Comparison of ENCODE assay signal across 8 cellular contexts in the genomic region with DNA sequence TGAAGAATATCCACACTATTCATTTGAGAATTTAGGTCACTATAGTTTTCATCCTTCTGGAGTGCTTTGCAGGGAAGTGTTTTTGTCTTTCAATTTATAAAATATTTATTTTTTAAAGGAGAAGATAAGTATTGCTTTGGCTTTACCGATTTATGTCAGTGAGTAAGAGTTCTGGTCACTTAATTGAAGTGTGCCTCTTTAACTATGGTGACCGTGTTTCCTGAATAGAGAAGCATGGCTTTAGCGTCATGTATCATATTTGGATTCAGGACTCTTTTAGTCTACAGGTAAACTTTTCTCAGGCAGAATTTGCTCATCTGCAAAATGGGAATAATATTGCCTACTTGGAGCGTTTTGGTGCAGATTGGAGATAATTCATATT. TPM values are rescaled to one million over a fixed set of nuclear protein-coding genes. Genes with fewer than 3 reads are reported as not detected.
DNase-seq lines count a peak whose midpoint lies in the region; ATAC-seq, FAIRE-seq and TF ChIP-seq lines count a peak whose summit lies in the region.

No MANE protein-coding gene starts in this region.

- peaks cover 6% of the 10 kb centered on the region for H3K36me3 Mint-ChIP-seq in mesothelial cell of epicardium

- no peaks in the 10 kb centered on the region for H3K9me3 Mint-ChIP-seq in mesothelial cell of epicardium

- no peak for TF ChIP-seq POLR2A in GM12878 (IDR thresholded peaks at IDR 0.05; ENCODE audit: low read depth, low read length)

- peak overlapping the region; percentile 87 to 96 (median 92) for H3K9ac ChIP-seq in BLaER1 treated with 17β-estradiol and CSF1 and Interleukin-3, amounts not matched to agents 10 nM and 100 nM
- H3K9ac ChIP-seq in GM12878 (ENCODE audit: control insufficient read depth, insufficient read depth, low read length): peak overlapping the region; percentile 90

- peaks cover 33% of the 10 kb centered on the region for H3K79me2 ChIP-seq in GM12878 (ENCODE audit: control insufficient read depth, insufficient read depth, low read length)

- no peaks in the 10 kb centered on the region for H3K27me3 ChIP-seq in BLaER1 treated with 17β-estradiol and CSF1 and Interleukin-3, amounts not matched to agents 10 nM and 100 nM
- H3K27me3 ChIP-seq in GM12878 (replicated peaks in 1 of 2; ENCODE audit: control insufficient read depth in 2 of 2, insufficient read depth in 2 of 2, low read length in 1 of 2): no peaks in the 10 kb centered on the region

- peak overlapping the region; percentile 99 for H3K27ac Mint-ChIP-seq in mesothelial cell of epicardium

- ATAC-seq in HG02981 (IDR thresholded peaks at IDR 0.05; ENCODE audit: unreplicated experiment): peak; percentile 9
- ATAC-seq in GM12878: peak; percentile 8; the same call in 2 of the 3 replicates
- no peak for ATAC-seq in GM18907 (IDR thresholded peaks at IDR 0.05; ENCODE audit: unreplicated experiment)
- no peak for ATAC-seq in HG03095 (IDR thresholded peaks at IDR 0.05; ENCODE audit: unreplicated experiment)

- intact Hi-C loops in GM12878 (cut with micrococcal nuclease; ENCODE audit: unreplicated experiment): no loop called here

- H3K9me3 ChIP-seq in BLaER1 treated with 17β-estradiol and CSF1 and Interleukin-3, amounts not matched to agents 10 nM and 100 nM (replicated peaks in 1 of 11): no peaks in the 10 kb centered on the region
- no peaks in the 10 kb centered on the region for H3K9me3 ChIP-seq in GM12878 (replicated peaks; ENCODE audit: control insufficient read depth, insufficient read depth, low read length)

- no peak for TF ChIP-seq RAD21 in GM12878 (IDR thresholded peaks at IDR 0.05; ENCODE audit: insufficient read depth, low read depth, low read length)

- WGBS in GM12878 (ENCODE audit: insufficient coverage, insufficient replicate concordance, low lambda C conversion rate, missing lambda C conversion rate): 16% methylated on average over 4 of the region's 4 CpGs

- peaks cover 14% of the 10 kb centered on the region for H3K4me1 Mint-ChIP-seq in mesothelial cell of epicardium

- peaks cover 13 to 23% (median 20%) of the 10 kb centered on the region in 10 experiments for H3K4me1 ChIP-seq in BLaER1 treated with 17β-estradiol and CSF1 and Interleukin-3, amounts not matched to agents 10 nM and 100 nM
- no peaks in the 10 kb centered on the region for H3K4me1 ChIP-seq in GM12878 (ENCODE audit: control insufficient read depth, insufficient read depth, low read length)

- no peak for DNase-seq in GM12878 (ENCODE audit: low read depth, low spot score)
- no peak for DNase-seq in mesothelial cell of epicardium (ENCODE audit: low spot score in 2 of 2, unreplicated experiment in 2 of 2)
- DNase-seq in stimulated activated CD4-positive, alpha-beta T cell treated with anti-CD3 and anti-CD28 coated beads, Interleukin-15, amount 100 ng/mL, for 24 hours: no peak
- no peak for DNase-seq in G401 (ENCODE audit: low spot score)

- peak overlapping the region; percentile 93 for H3K4me3 Mint-ChIP-seq in mesothelial cell of epicardium

- CTCF ChIA-PET in GM12878 (lab: Yijun Ruan, JAX): no interaction called here

- TF ChIP-seq EP300 in GM12878 (IDR thresholded peaks at IDR 0.05; ENCODE audit: borderline replicate concordance in 1 of 2, control insufficient read depth in 1 of 2, low read depth in 2 of 2, low read length in 2 of 2): no peak

- SMC1A ChIA-PET in GM12878 (lab: Charles Lee; ENCODE audit: uncharacterized antibody, unreplicated experiment): no interaction called here

- BruUV-seq in GM12878 (replicated peaks; lab: Mats Ljungman, UMichigan): no TSS peak

- no peak for FAIRE-seq in GM12878 (lab: Jason Lieb, UNC)

- RAD21 ChIA-PET in GM12878 (lab: Charles Lee; ENCODE audit: unreplicated experiment): no interaction called here

- H3K36me3 ChIP-seq in BLaER1 treated with 17β-estradiol and CSF1 and Interleukin-3, amounts not matched to agents 10 nM and 100 nM: peaks cover 30 to 34% (median 31%) of the 10 kb centered on the region in 11 experiments
- peaks cover 0 to 18% of the 10 kb centered on the region in 2 experiments; a peak in 1 of 4 replicates for H3K36me3 ChIP-seq in GM12878 (ENCODE audit: control insufficient read depth in 2 of 2, insufficient read depth in 2 of 2, low read length in 1 of 2)

- in situ Hi-C loops in GM12878 (cut with MboI) (no loop called here), G401 (cut with HindIII; ENCODE audit: low sequenced_read_pairs) (no loop called here)

- peak overlapping the region; percentile 77 to 98 (median 88) for H3K4me3 ChIP-seq in BLaER1 treated with 17β-estradiol and CSF1 and Interleukin-3, amounts not matched to agents 10 nM and 100 nM
- peak overlapping the region; percentile 72 for H3K4me3 ChIP-seq in GM12878

- peak overlapping the region; percentile 75 to 95 (median 92); a peak in 19 of 22 replicates for H3K27ac ChIP-seq in BLaER1 treated with 17β-estradiol and CSF1 and Interleukin-3, amounts not matched to agents 10 nM and 100 nM
- peak overlapping the region; percentile 79 for H3K27ac ChIP-seq in GM12878 (ENCODE audit: control insufficient read depth, insufficient read depth)

- TF ChIP-seq CTCF in GM12878 (IDR thresholded peaks at IDR 0.05 in 2 of 3, conservative IDR thresholded peaks at IDR 0.05 in 1 of 3; ENCODE audit: control insufficient read depth in 2 of 3, extremely low read depth in 1 of 3, insufficient read depth in 1 of 3, low read depth in 3 of 3, low read length in 3 of 3) (no peak), mesothelial cell of epicardium (IDR thresholded peaks at IDR 0.05; ENCODE audit: unreplicated experiment) (peak; percentile 3)

- POLR2A ChIA-PET in GM12878 (lab: Charles Lee): no interaction called here

- peaks cover 8% of the 10 kb centered on the region for H3K27me3 Mint-ChIP-seq in mesothelial cell of epicardium (ENCODE audit: low read depth)

- H3K4me2 ChIP-seq in BLaER1 treated with 17β-estradiol and CSF1 and Interleukin-3, amounts not matched to agents 10 nM and 100 nM: peak overlapping the region; percentile 77 to 92 (median 82)
- H3K4me2 ChIP-seq in GM12878 (ENCODE audit: control insufficient read depth, insufficient read depth): peak overlapping the region; percentile 85

- peaks cover 17 to 52% (median 33%) of the 10 kb centered on the region in 11 experiments; a peak in 20 of 22 replicates for H4K20me1 ChIP-seq in BLaER1 treated with 17β-estradiol and CSF1 and Interleukin-3, amounts not matched to agents 10 nM and 100 nM
- no peaks in the 10 kb centered on the region for H4K20me1 ChIP-seq in GM12878 (ENCODE audit: control insufficient read depth, insufficient read depth)

- peak overlapping the region; percentile 91 for H2AFZ ChIP-seq in GM12878 (ENCODE audit: control insufficient read depth, low read depth, low read length)

TF ChIP-seq in GM12878, 131 proteins besides CTCF, POLR2A, EP300 and RAD21 (continues in another document):
- TF ChIP-seq ZZZ3 (IDR thresholded peaks at IDR 0.05; ENCODE audit: control insufficient read depth, insufficient read length, low read depth) (no peak), ZNF207 (IDR thresholded peaks at IDR 0.05; ENCODE audit: borderline replicate concordance) (no peak), ZBED1 (IDR thresholded peaks at IDR 0.05; ENCODE audit: borderline replicate concordance) (no peak), TCF3 (IDR thresholded peaks at IDR 0.05; ENCODE audit: borderline replicate concordance, insufficient read depth, low read depth, low read length) (no peak)
- TF ChIP-seq, protein P1, sequence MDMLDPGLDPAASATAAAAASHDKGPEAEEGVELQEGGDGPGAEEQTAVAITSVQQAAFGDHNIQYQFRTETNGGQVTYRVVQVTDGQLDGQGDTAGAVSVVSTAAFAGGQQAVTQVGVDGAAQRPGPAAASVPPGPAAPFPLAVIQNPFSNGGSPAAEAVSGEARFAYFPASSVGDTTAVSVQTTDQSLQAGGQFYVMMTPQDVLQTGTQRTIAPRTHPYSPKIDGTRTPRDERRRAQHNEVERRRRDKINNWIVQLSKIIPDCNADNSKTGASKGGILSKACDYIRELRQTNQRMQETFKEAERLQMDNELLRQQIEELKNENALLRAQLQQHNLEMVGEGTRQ (IDR thresholded peaks at IDR 0.05; ENCODE audit: borderline replicate concordance, low read depth, low read length): no peak

RNA-seq across cellular contexts. Expression of a gene that starts 0.9 kb away (rescaled TPM):
- total RNA-seq in GM12878 (2013; cell fraction: nucleolus; rRNA removed): 74.3 and 79.0 TPM in 2 replicates
- total RNA-seq in GM12878 (2014; rRNA removed) (17.8 and 22.1 TPM in 2 replicates), GM12878 (2014; rRNA removed; fragmentation: Illumina TruSeq; extraction: Trizol) (31.1 and 31.8 TPM in 2 replicates), GM12878 (2021) (17.6 and 18.7 TPM in 2 replicates), mesothelial cell of epicardium (32.5 to 32.9 TPM (median 32.5 TPM) in 3 replicates)
- 5.2 TPM for polyA plus RNA-seq in GM12878 (2011; ENCODE audit: low read depth)
- polyA plus RNA-seq in GM12878 (2011; rRNA removed) (17.6 and 28.5 TPM in 2 replicates), GM12878 (2014; fragmentation: Illumina TruSeq; extraction: Trizol) (23.6 and 31.5 TPM in 2 replicates), GM12878 (2014; fragmentation: Nextera tagmentation; extraction: Ambion mirVana) (1 to 10 TPM; 6.1 to 7.1 TPM), GM12878 (2014; rRNA removed) (11.9 and 13.4 TPM in 2 replicates), GM12878 (2016; fragmentation: Nextera tagmentation; extraction: Ambion mirVana) (10 to 100 TPM; 16.0 to 18.9 TPM)
- 5.1 and 5.7 TPM in 2 replicates for polyA plus RNA-seq in GM12878 (2011; cell fraction: cytosol; rRNA removed)
- polyA plus RNA-seq in GM12878 (2011; cell fraction: nucleus; rRNA removed): 15.4 and 17.2 TPM in 2 replicates
- 9.4 and 10.3 TPM in 2 replicates for polyA plus RNA-seq in GM12878 (2012)
- polyA minus RNA-seq in GM12878 (2011; rRNA and poly(A)+ RNA removed): 12.3 and 18.9 TPM in 2 replicates
- 7.4 and 7.8 TPM in 2 replicates for polyA minus RNA-seq in GM12878 (2011; cell fraction: cytosol; rRNA and poly(A)+ RNA removed)
- polyA minus RNA-seq in GM12878 (2011; cell fraction: nucleus; rRNA and poly(A)+ RNA removed): 13.7 and 19.6 TPM in 2 replicates
- 13.0 and 21.4 TPM in 2 replicates for total RNA-seq in G401 (2014; rRNA removed; shearing (Covaris generic))

Comparison
In these comparisons a context has a peak if more than half of its experiments do, and no peak if none do; other contexts are left out.
1. ATAC-seq: peak in HG02981 (single experiment) and GM12878 (single experiment); none in GM18907 (single experiment) and HG03095 (single experiment).